23 cellular contexts compared by ENCODE assay signal in genomic region chr4:119744580-119744979, GRCh38.
DNase-seq lines count a peak whose midpoint lies in the region; ATAC-seq and TF ChIP-seq lines count a peak whose summit lies in the region.
"Had no signal": no experiment of that assay in that cellular context is flagged by ENCODE, and none has a peak within 500 bp of the region (broad histone marks: within the 10 kb centered on the region; RNA-seq: fewer than 3 reads in every experiment).

No MANE protein-coding gene starts in this region.

- peak overlapping the region; percentile 45; the same call in 1 of the 3 replicates for H2BK15ac ChIP-seq in IMR-90 (ENCODE audit: low read depth, low read length)
- no peak overlapping the region for H2BK15ac ChIP-seq in H9 (ENCODE audit: low read depth, low read length)

- H2AK9ac ChIP-seq in IMR-90 (replicated peaks; ENCODE audit: low read depth, low read length, poor library complexity): no peak overlapping the region

- H3K27me3 ChIP-seq in IMR-90 (ENCODE audit: control insufficient read depth, insufficient read depth, low read length) (no peaks in the 10 kb centered on the region), H9 (ENCODE audit: insufficient read depth, low read length) (no peaks in the 10 kb centered on the region), left ventricle myocardium inferior (ENCODE audit: low read depth) (no peaks in the 10 kb centered on the region)

- CTCF ChIA-PET in IMR-90 (lab: Yijun Ruan, JAX): no interaction called here

- H3K36me3 ChIP-seq in IMR-90 (ENCODE audit: control insufficient read depth, insufficient read depth, low read length): no peaks in the 10 kb centered on the region
- H3K36me3 ChIP-seq in left ventricle myocardium inferior: no peaks in the 10 kb centered on the region

- POLR2A ChIA-PET in IMR-90 (lab: Charles Lee; ENCODE audit: unreplicated experiment): interaction anchor here (1.5 kb wide), 1 partner anchor 11 kb away, joined by 5 read pairs; no protein-coding TSS in a partner anchor

- H4K5ac ChIP-seq in IMR-90 (ENCODE audit: low read depth, low read length) (peak overlapping the region; percentile 72), H9 (ENCODE audit: insufficient read length, low read depth, low read length) (no peak overlapping the region)

- H3K9me3 Mint-ChIP-seq in H9: no peaks in the 10 kb centered on the region; a peak in 1 of 5 replicates
- H3K9me3 Mint-ChIP-seq: IgD-negative memory B cell had no signal

- no peak overlapping the region for H3K27ac Mint-ChIP-seq in H9
- H3K27ac Mint-ChIP-seq: CD4-positive, alpha-beta memory T cell; IgD-negative memory B cell had no signal

- dilution Hi-C loops in IMR-90 (cut with HindIII; ENCODE audit: low sequenced_read_pairs, unreplicated experiment): no loop called here

- H3K4ac ChIP-seq in IMR-90 (ENCODE audit: low read depth, low read length) (peak overlapping the region; percentile 50; the same call in 1 of the 2 replicates), H9 (ENCODE audit: low read depth, low read length) (no peak overlapping the region)

- H4K20me1 ChIP-seq in IMR-90 (ENCODE audit: insufficient read depth, low read length): no peaks in the 10 kb centered on the region
- no peaks in the 10 kb centered on the region for H4K20me1 ChIP-seq in H9 (ENCODE audit: control insufficient read depth, insufficient read depth, insufficient read length)

- peaks cover 9% of the 10 kb centered on the region for H3K4me1 ChIP-seq in IMR-90 (ENCODE audit: control insufficient read depth, insufficient read depth, low read length)
- H3K4me1 ChIP-seq in H9 (ENCODE audit: insufficient read depth, low read length): no peaks in the 10 kb centered on the region; the same call in 1 of the 2 replicates
- H3K4me1 ChIP-seq in left ventricle myocardium inferior: no peaks in the 10 kb centered on the region

- no peaks in the 10 kb centered on the region for H3K4me1 Mint-ChIP-seq in H9
- H3K4me1 Mint-ChIP-seq: CD4-positive, alpha-beta memory T cell; IgD-negative memory B cell had no signal

- H3K27me3 Mint-ChIP-seq in H9 (ENCODE audit: low read depth): no peaks in the 10 kb centered on the region

- H3K79me1 ChIP-seq in IMR-90 (ENCODE audit: low read depth in 1 of 2, low read length in 2 of 2) (no peaks in the 10 kb centered on the region), H9 (ENCODE audit: insufficient read depth, low read depth, low read length, poor library complexity, severe bottlenecking) (no peaks in the 10 kb centered on the region)

- H3K9me1 ChIP-seq in IMR-90 (ENCODE audit: insufficient read depth, low read length): no peaks in the 10 kb centered on the region; the same call in 1 of the 2 replicates

- H3K14ac ChIP-seq in IMR-90 (replicated peaks; ENCODE audit: low read depth, low read length): peak overlapping the region; percentile 60
- no peak overlapping the region for H3K14ac ChIP-seq in H9 (ENCODE audit: insufficient read depth, low read length)

- no peak for ATAC-seq in IMR-90 (ENCODE audit: low read depth)
- no peak for ATAC-seq in HG02610 (IDR thresholded peaks at IDR 0.05; ENCODE audit: unreplicated experiment)
- no peak for ATAC-seq in HG02973 (IDR thresholded peaks at IDR 0.05; ENCODE audit: unreplicated experiment)

- in situ Hi-C loops in IMR-90 (cut with MboI; ENCODE audit: low sequenced_read_pairs): no loop called here

- H4K8ac ChIP-seq in IMR-90 (ENCODE audit: low read depth in 2 of 2, low read length in 2 of 2) (peak overlapping the region in 1 of 2 experiments; percentile 82; a peak in 2 of 4 replicates), H9 (replicated peaks; ENCODE audit: insufficient read length, low read depth, low read length) (no peak overlapping the region)

- no peak overlapping the region for H3K23ac ChIP-seq in IMR-90 (ENCODE audit: low read depth, low read length)
- H3K23ac ChIP-seq in H9 (ENCODE audit: insufficient read length, low read depth, low read length): no peak overlapping the region

- H3K4me2 ChIP-seq in IMR-90 (ENCODE audit: low read depth, low read length): no peak overlapping the region
- no peak overlapping the region for H3K4me2 ChIP-seq in H9 (ENCODE audit: insufficient read depth, insufficient read length, low read length)
- H3K4me2 ChIP-seq: KMS-11 had no signal

- no peak overlapping the region for H3T11ph ChIP-seq in H9 (ENCODE audit: low read length)

- H4K91ac ChIP-seq in IMR-90 (ENCODE audit: insufficient read depth, low read depth, low read length) (peak overlapping the region; percentile 67; the same call in 1 of the 2 replicates), H9 (ENCODE audit: insufficient read length, low read depth, low read length) (no peak overlapping the region)

- no peak overlapping the region for H2BK5ac ChIP-seq in IMR-90 (ENCODE audit: low read depth, low read length, poor library complexity, severe bottlenecking)
- no peak overlapping the region for H2BK5ac ChIP-seq in H9 (ENCODE audit: insufficient read length, low read length)

- peak overlapping the region; percentile 85; the same call in 1 of the 2 replicates for H2BK120ac ChIP-seq in IMR-90 (ENCODE audit: low read depth, low read length)
- no peak overlapping the region for H2BK120ac ChIP-seq in H9 (ENCODE audit: low read depth, low read length, poor library complexity, severe bottlenecking)

- 100% methylated on average over 1 of the region's 3 CpGs; no CpG with 5 or more reads in 1 of the 2 experiments for WGBS in IMR-90 (ENCODE audit: extremely low coverage in 2 of 2, insufficient read length in 1 of 2), 2 experiments
- WGBS in H9 (ENCODE audit: extremely low coverage, insufficient read length, low lambda C conversion rate): no CpG with 5 or more reads among the region's 3 CpGs

- H3K56ac ChIP-seq in IMR-90 (ENCODE audit: extremely low read depth, insufficient read depth, low read length) (no peak overlapping the region), H9 (ENCODE audit: insufficient read length, low read depth, low read length) (no peak overlapping the region)

- intact Hi-C loops in IMR-90 (cut with micrococcal nuclease) (no loop called here), left ventricle myocardium inferior (cut with micrococcal nuclease) (no loop called here)

- H2BK12ac ChIP-seq in H9 (ENCODE audit: insufficient read length, low read depth, low read length): no peak overlapping the region

- DNase-seq in ELR (ENCODE audit: low read depth): peak; percentile 54
- DNase-seq in IMR-90: no peak
- peak; percentile 37 for DNase-seq in RKO (ENCODE audit: low spot score)
- DNase-seq in iris pigment epithelial cell (ENCODE audit: low read depth): peak; percentile 38
- DNase-seq in H9: no peak
- DNase-seq in left ventricle myocardium inferior: no peak
- DNase-seq: C1 segment of cervical spinal cord; CD4-positive, alpha-beta memory T cell; COR-L47; DMS79; NCI-H1092; NCI-H1436 treated with DMSO at 0.1 percent for 48 hours; NCI-H187 treated with DMSO at 0.1 percent for 48 hours; NCI-H2171 treated with DMSO at 0.1 percent for 48 hours; NCI-H345; NCI-H510A treated with DMSO at 0.1 percent for 48 hours; NCI-H748 treated with DMSO at 0.1 percent for 48 hours; SHP77 had no signal

- H3K79me2 ChIP-seq in H9 (ENCODE audit: insufficient read depth, low read length): no peaks in the 10 kb centered on the region

- H3K36me3 Mint-ChIP-seq in H9 (ENCODE audit: insufficient read depth in 1 of 3, low read depth in 3 of 3): no peaks in the 10 kb centered on the region
- H3K36me3 Mint-ChIP-seq: CD4-positive, alpha-beta memory T cell; IgD-negative memory B cell had no signal

- H3K9me3 ChIP-seq in IMR-90 (ENCODE audit: control insufficient read depth, insufficient read depth, low read length) (no peaks in the 10 kb centered on the region), H9 (ENCODE audit: control insufficient read depth, low read depth, low read length) (no peaks in the 10 kb centered on the region), left ventricle myocardium inferior (replicated peaks) (no peaks in the 10 kb centered on the region)

- no peak overlapping the region for H3K4me3 ChIP-seq in IMR-90 (ENCODE audit: insufficient read depth, low read depth, low read length)
- H3K4me3 ChIP-seq in left ventricle myocardium inferior: no peak overlapping the region

- H2AFZ ChIP-seq in IMR-90 (replicated peaks; ENCODE audit: low read length, poor library complexity) (peak overlapping the region; percentile 70), H9 (ENCODE audit: low read length) (no peak overlapping the region)

- no peak overlapping the region for H3K4me3 Mint-ChIP-seq in H9
- H3K4me3 Mint-ChIP-seq: CD4-positive, alpha-beta memory T cell; IgD-negative memory B cell had no signal

- peak overlapping the region; percentile 17; the same call in 1 of the 2 replicates for H2AK5ac ChIP-seq in IMR-90 (ENCODE audit: low read depth, low read length)
- H2AK5ac ChIP-seq in H9 (ENCODE audit: insufficient read length, low read length): no peak overlapping the region

- no peaks in the 10 kb centered on the region for H3K23me2 ChIP-seq in H9 (ENCODE audit: insufficient read length, low read depth, low read length, poor library complexity, severe bottlenecking)

- BruUV-seq in IMR-90 (replicated peaks; lab: Mats Ljungman, UMichigan): no TSS peak

- TF ChIP-seq CTCF in IMR-90 (conservative IDR thresholded peaks at IDR 0.05; ENCODE audit: low read depth, low read length): no peak
- no peak for TF ChIP-seq CTCF in H9 (conservative IDR thresholded peaks at IDR 0.05)
- no peak for TF ChIP-seq CTCF in left ventricle myocardium inferior (IDR thresholded peaks at IDR 0.05; ENCODE audit: borderline replicate concordance)

- no peak for TF ChIP-seq POLR2A in IMR-90 (IDR thresholded peaks at IDR 0.05; ENCODE audit: low read depth, low read length)

- H2BK20ac ChIP-seq in IMR-90 (ENCODE audit: low read depth, low read length): peak overlapping the region; percentile 69; the same call in 1 of the 2 replicates
- H2BK20ac ChIP-seq in H9 (ENCODE audit: low read depth, low read length, poor library complexity, severe bottlenecking): no peak overlapping the region

- peak overlapping the region; percentile 88 for H3K18ac ChIP-seq in IMR-90 (ENCODE audit: low read depth, low read length)
- no peak overlapping the region for H3K18ac ChIP-seq in H9 (ENCODE audit: insufficient read length, low read depth, low read length)

- H3K27ac ChIP-seq in IMR-90 (ENCODE audit: insufficient read depth, low read length) (no peak overlapping the region), H9 (ENCODE audit: insufficient read length, low read depth, low read length) (no peak overlapping the region), left ventricle myocardium inferior (replicated peaks) (no peak overlapping the region)
- H3K27ac ChIP-seq: KMS-11, RWPE1 had no signal

- H3K9ac ChIP-seq in IMR-90 (ENCODE audit: low read depth, low read length): no peak overlapping the region
- no peak overlapping the region for H3K9ac ChIP-seq in H9 (ENCODE audit: extremely low read depth, insufficient read length, low read length)
- H3K9ac ChIP-seq: KMS-11 had no signal

- no peak for TF ChIP-seq RAD21 in IMR-90 (IDR thresholded peaks at IDR 0.05; ENCODE audit: low read length)

Comparison
In these comparisons a context has a peak if more than half of its experiments do, and no peak if none do; other contexts are left out.
1. DNase-seq: peak in ELR (single experiment), RKO (single experiment) and iris pigment epithelial cell (single experiment); none in IMR-90 (single experiment), H9 (single experiment) and left ventricle myocardium inferior (single experiment).